Comparison of ENCODE assay signal across 7 cellular contexts in genomic region chr13:27425151-27425917, GRCh38.
DNase-seq lines count a peak whose midpoint lies in the region; ATAC-seq and TF ChIP-seq lines count a peak whose summit lies in the region.

No MANE protein-coding gene starts in this region.

- H3K9ac ChIP-seq in iPS-18a (ENCODE audit: low read length), result peak overlapping the region; percentile 51

- H3K9me3 ChIP-seq in iPS-18a (ENCODE audit: control insufficient read depth, low read depth, low read length), result no peaks in the 10 kb centered on the region

- TF ChIP-seq CTCF in HL-60 (IDR thresholded peaks at IDR 0.05; ENCODE audit: insufficient read depth, low read length) (no peak), GM10266 (IDR thresholded peaks at IDR 0.05; ENCODE audit: control insufficient read depth, insufficient read depth, low read depth, missing control alignments) (no peak)

- H3K36me3 ChIP-seq in iPS-18a (ENCODE audit: control insufficient read depth, low read depth, low read length), result peaks cover 27% of the 10 kb centered on the region

- DNase-seq in HL-60 (ENCODE audit: low read depth in 1 of 2, low spot score in 1 of 2) (no peak), GM10266 (ENCODE audit: extremely low spot score) (no peak), AG08395 (ENCODE audit: low spot score) (no peak)
- DNase-seq in activated naive CD4-positive, alpha-beta T cell treated with anti-CD3 and anti-CD28 coated beads, Interleukin-2, amount 50 U/mL, for 16 hours, result peak; percentile 21
- DNase-seq in stimulated activated naive CD8-positive, alpha-beta T cell treated with anti-CD3 and anti-CD28 coated beads, Interleukin-15, Interleukin-2, amounts not matched to agents 100 U/mL and 50 U/mL, for 24 hours, result peak; percentile 37

- H3K27me3 ChIP-seq in HL-60 (ENCODE audit: insufficient read depth, poor library complexity, severe bottlenecking), result no peaks in the 10 kb centered on the region
- H3K27me3 ChIP-seq in iPS-18a (ENCODE audit: control insufficient read depth, insufficient read depth, low read length), result peaks cover 16% of the 10 kb centered on the region

- peaks cover 20% of the 10 kb centered on the region for H3K4me1 ChIP-seq in iPS-18a (ENCODE audit: control insufficient read depth, low read depth, low read length)

- H3K4me3 ChIP-seq in HL-60 (replicated peaks; ENCODE audit: insufficient read depth, low read length) (peak overlapping the region; percentile 73), iPS-18a (ENCODE audit: low read length) (peak overlapping the region; percentile 72)

- ATAC-seq in GM18870 (IDR thresholded peaks at IDR 0.05; ENCODE audit: unreplicated experiment), result peak; percentile 11
- no peak for ATAC-seq in stimulated activated naive CD8-positive, alpha-beta T cell treated with anti-CD3 and anti-CD28 coated beads, Interleukin-15, Interleukin-2, amounts not matched to agents 100 U/mL and 50 U/mL, for 24 hours

- H3K27ac ChIP-seq in HL-60 (replicated peaks) (peak overlapping the region; percentile 91), iPS-18a (ENCODE audit: low read length) (no peak overlapping the region)

Comparison
In these comparisons a context has a peak if more than half of its experiments do, and no peak if none do; other contexts are left out.
1. DNase-seq: peak in activated naive CD4-positive, alpha-beta T cell treated with anti-CD3 and anti-CD28 coated beads, Interleukin-2, amount 50 U/mL, for 16 hours (single experiment) and stimulated activated naive CD8-positive, alpha-beta T cell treated with anti-CD3 and anti-CD28 coated beads, Interleukin-15, Interleukin-2, amounts not matched to agents 100 U/mL and 50 U/mL, for 24 hours (single experiment); none in HL-60 (0 of 2), GM10266 (single experiment) and AG08395 (single experiment).